20 cellular contexts compared by ENCODE assay signal in the genomic region with DNA sequence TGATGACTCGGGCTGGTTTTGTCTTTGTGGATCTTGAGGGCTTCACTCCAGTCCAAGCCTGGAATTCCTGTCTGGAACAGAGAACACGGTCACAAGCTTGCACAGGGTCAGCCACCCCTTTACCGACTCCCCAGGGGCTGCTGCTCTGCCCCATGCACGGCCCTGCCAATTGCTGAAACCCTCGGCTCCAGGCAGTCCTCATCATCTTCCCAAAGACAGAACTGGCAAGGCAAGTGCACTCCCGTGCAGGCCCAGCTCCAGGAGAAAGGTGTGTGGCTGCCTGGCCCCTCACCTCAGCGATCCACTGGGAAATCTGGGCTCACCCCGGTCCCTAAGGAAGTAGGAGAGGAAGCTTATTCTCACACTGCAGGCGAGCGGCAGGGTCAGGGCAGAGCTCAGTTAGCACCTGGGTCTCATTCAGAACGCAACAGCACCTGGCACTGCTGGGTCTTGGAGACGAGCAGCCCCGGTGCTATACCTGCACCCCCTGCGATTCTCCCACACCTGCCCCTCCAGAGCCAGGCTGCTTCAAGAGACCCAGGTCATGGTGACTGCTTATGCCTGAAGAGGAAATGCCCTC. TPM values are rescaled to one million over a fixed set of nuclear protein-coding genes. Genes with fewer than 3 reads are reported as not detected.
DNase-seq lines count a peak whose midpoint lies in the region; ATAC-seq, FAIRE-seq and TF ChIP-seq lines count a peak whose summit lies in the region.
"Had no signal": no experiment of that assay in that cellular context is flagged by ENCODE, and none has a peak within 500 bp of the region (broad histone marks: within the 10 kb centered on the region; RNA-seq: fewer than 3 reads in every experiment).

No MANE protein-coding gene starts in this region.

- H3K4me1 ChIP-seq in IMR-90 (ENCODE audit: control insufficient read depth, insufficient read depth, low read length) = peaks cover 2% of the 10 kb centered on the region
- no peaks in the 10 kb centered on the region for H3K4me1 ChIP-seq in mesendoderm (ENCODE audit: control insufficient read depth, low read depth, low read length)

- H3K56ac ChIP-seq in IMR-90 (ENCODE audit: extremely low read depth, insufficient read depth, low read length) = no peak overlapping the region
- no peak overlapping the region for H3K56ac ChIP-seq in mesendoderm (ENCODE audit: low read length)

- CTCF ChIA-PET in IMR-90 (lab: Yijun Ruan, JAX) = no interaction called here

- no peak for TF ChIP-seq POLR2A in IMR-90 (IDR thresholded peaks at IDR 0.05; ENCODE audit: low read depth, low read length)
- TF ChIP-seq POLR2A in GM12891 (IDR thresholded peaks at IDR 0.05; ENCODE audit: low read depth, low read length) = no peak

- H4K91ac ChIP-seq in IMR-90 (ENCODE audit: insufficient read depth, low read depth, low read length) = no peak overlapping the region

- no peak for FAIRE-seq in GM12891 (lab: Jason Lieb, UNC)
- FAIRE-seq: RCC 7860 had no signal

- H3K9me1 ChIP-seq in IMR-90 (ENCODE audit: insufficient read depth, low read length) = peaks cover 5% of the 10 kb centered on the region; the same call in 1 of the 2 replicates

- H3K9me3 ChIP-seq in IMR-90 (ENCODE audit: control insufficient read depth, insufficient read depth, low read length) = no peaks in the 10 kb centered on the region

- no peak overlapping the region for H2BK20ac ChIP-seq in IMR-90 (ENCODE audit: low read depth, low read length)

- no TSS peak for BruUV-seq in IMR-90 (replicated peaks; lab: Mats Ljungman, UMichigan)

- WGBS in IMR-90 (ENCODE audit: extremely low coverage in 2 of 2, insufficient read length in 1 of 2), 2 experiments = 100% methylated on average over 1 of the region's 14 CpGs; no CpG with 5 or more reads in 1 of the 2 experiments
- WGBS in mesendoderm (ENCODE audit: extremely low coverage, insufficient coverage, low lambda C conversion rate) = no CpG with 5 or more reads among the region's 14 CpGs

- H4K20me1 ChIP-seq in IMR-90 (ENCODE audit: insufficient read depth, low read length) = peaks cover 6% of the 10 kb centered on the region

- TF ChIP-seq CTCF in IMR-90 (conservative IDR thresholded peaks at IDR 0.05; ENCODE audit: low read depth, low read length) = no peak

- H3K14ac ChIP-seq in IMR-90 (replicated peaks; ENCODE audit: low read depth, low read length) = no peak overlapping the region

- H2BK120ac ChIP-seq in IMR-90 (ENCODE audit: low read depth, low read length) (no peak overlapping the region), mesendoderm (ENCODE audit: low read depth, low read length) (no peak overlapping the region)

- H2AFZ ChIP-seq in IMR-90 (replicated peaks; ENCODE audit: low read length, poor library complexity) = no peak overlapping the region

- no peak overlapping the region for H3K4me3 ChIP-seq in H7 (ENCODE audit: insufficient read depth, low read depth, low read length)
- no peak overlapping the region for H3K4me3 ChIP-seq in IMR-90 (ENCODE audit: insufficient read depth, low read depth, low read length)
- no peak overlapping the region for H3K4me3 ChIP-seq in mesendoderm (ENCODE audit: low read length)

- peaks cover 0 to 8% of the 10 kb centered on the region in 2 experiments; a peak in 1 of 4 replicates for H3K79me1 ChIP-seq in IMR-90 (ENCODE audit: low read depth in 1 of 2, low read length in 2 of 2)
- no peaks in the 10 kb centered on the region for H3K79me1 ChIP-seq in mesendoderm (ENCODE audit: low read length)

- H3K9ac ChIP-seq in IMR-90 (ENCODE audit: low read depth, low read length) = no peak overlapping the region
- H3K9ac ChIP-seq in mesendoderm (ENCODE audit: low read length) = no peak overlapping the region

- H3K18ac ChIP-seq in IMR-90 (ENCODE audit: low read depth, low read length) (no peak overlapping the region), mesendoderm (ENCODE audit: low read length) (no peak overlapping the region)

- no peaks in the 10 kb centered on the region for H3K79me2 ChIP-seq in mesendoderm (ENCODE audit: control insufficient read depth, insufficient read depth, low read length)

- in situ Hi-C loops in IMR-90 (cut with MboI; ENCODE audit: low sequenced_read_pairs) = no loop called here

- TF ChIP-seq RAD21 in IMR-90 (IDR thresholded peaks at IDR 0.05; ENCODE audit: low read length) = no peak

- H3K36me3 ChIP-seq in H7 (replicated peaks; ENCODE audit: control insufficient read depth, insufficient read depth, low read length) (no peaks in the 10 kb centered on the region; the same call in none of the 2 replicates), IMR-90 (ENCODE audit: control insufficient read depth, insufficient read depth, low read length) (peaks cover 10% of the 10 kb centered on the region), mesendoderm (ENCODE audit: control insufficient read depth, insufficient read depth, low read length) (no peaks in the 10 kb centered on the region)

- H3K4me2 ChIP-seq in IMR-90 (ENCODE audit: low read depth, low read length) (no peak overlapping the region), mesendoderm (ENCODE audit: low read length) (no peak overlapping the region)

- DNase-seq in H7 (peak; percentile 27), IMR-90 (no peak), posterior vena cava (ENCODE audit: low spot score) (peak; percentile 74), mesendoderm (no peak), GM12891 (ENCODE audit: insufficient read length, low spot score) (no peak), NCI-H82 treated with DMSO at 0.1 percent for 48 hours (lab: John Stamatoyannopoulos, UW; ENCODE audit: unreplicated experiment) (no peak)
- DNase-seq: ACHN; CD8-positive, alpha-beta memory T cell; DMS53; EL; GOT3; KBM-7; NCI-H1105; NCI-H1694 treated with DMSO at 0.1 percent for 48 hours; NCI-H2107; NCI-H2227 treated with DMSO at 0.1 percent for 48 hours; NCI-H526 treated with DMSO at 0.1 percent for 48 hours had no signal

- POLR2A ChIA-PET in IMR-90 (lab: Charles Lee; ENCODE audit: unreplicated experiment) = no interaction called here

- no peaks in the 10 kb centered on the region for H3K27me3 ChIP-seq in H7 (ENCODE audit: control insufficient read depth, insufficient read depth, low read length)
- no peaks in the 10 kb centered on the region for H3K27me3 ChIP-seq in IMR-90 (ENCODE audit: control insufficient read depth, insufficient read depth, low read length)
- H3K27me3 ChIP-seq in mesendoderm (ENCODE audit: insufficient read depth, low read length, poor library complexity) = no peaks in the 10 kb centered on the region

- no peak overlapping the region for H2AK5ac ChIP-seq in IMR-90 (ENCODE audit: low read depth, low read length)
- no peak overlapping the region for H2AK5ac ChIP-seq in mesendoderm (ENCODE audit: low read length)

- intact Hi-C loops in IMR-90 (cut with micrococcal nuclease) (no loop called here), posterior vena cava (cut with DNase I) (no loop called here)

- H2BK15ac ChIP-seq in IMR-90 (ENCODE audit: low read depth, low read length) = no peak overlapping the region
- no peak overlapping the region for H2BK15ac ChIP-seq in mesendoderm (replicated peaks; ENCODE audit: low read depth)

- ATAC-seq in IMR-90 (ENCODE audit: low read depth) = no peak
- ATAC-seq: Right ventricle myocardium inferior had no signal

- H2BK5ac ChIP-seq in IMR-90 (ENCODE audit: low read depth, low read length, poor library complexity, severe bottlenecking) (no peak overlapping the region), mesendoderm (ENCODE audit: low read length) (no peak overlapping the region)

- H3K23ac ChIP-seq in IMR-90 (ENCODE audit: low read depth, low read length) = no peak overlapping the region
- no peak overlapping the region for H3K23ac ChIP-seq in mesendoderm (ENCODE audit: low read length)

- H2AK9ac ChIP-seq in IMR-90 (replicated peaks; ENCODE audit: low read depth, low read length, poor library complexity) = peak overlapping the region; percentile 13

- dilution Hi-C loops in IMR-90 (cut with HindIII; ENCODE audit: low sequenced_read_pairs, unreplicated experiment) = no loop called here

- H3K4ac ChIP-seq in IMR-90 (ENCODE audit: low read depth, low read length) (no peak overlapping the region), mesendoderm (ENCODE audit: low read depth, low read length) (no peak overlapping the region)

- H4K5ac ChIP-seq in IMR-90 (ENCODE audit: low read depth, low read length) (no peak overlapping the region), mesendoderm (ENCODE audit: low read length) (no peak overlapping the region)

- H3K27ac ChIP-seq in IMR-90 (ENCODE audit: insufficient read depth, low read length) = no peak overlapping the region
- peak overlapping the region; percentile 100 for H3K27ac ChIP-seq in cingulate gyrus (ENCODE audit: low read depth, low read length)
- H3K27ac ChIP-seq in mesendoderm (ENCODE audit: low read depth, low read length) = no peak overlapping the region

- H4K8ac ChIP-seq in IMR-90 (ENCODE audit: low read depth in 2 of 2, low read length in 2 of 2) = no peak overlapping the region
- no peak overlapping the region for H4K8ac ChIP-seq in mesendoderm (ENCODE audit: low read depth, low read length)

TF ChIP-seq in IMR-90, 13 proteins besides CTCF, POLR2A, EP300 and RAD21 (continues in another document):
- TF ChIP-seq SMC3 (IDR thresholded peaks at IDR 0.05; ENCODE audit: low read depth, low read length) = no peak
- TF ChIP-seq CHD1 (IDR thresholded peaks at IDR 0.05; ENCODE audit: low read depth, low read length) = no peak

TF ChIP-seq in GM12891, 5 proteins besides CTCF, POLR2A, EP300 and RAD21:
- TF ChIP-seq POLR2AphosphoS5 (IDR thresholded peaks at IDR 0.05; ENCODE audit: low read depth, low read length) (no peak), PAX5 (IDR thresholded peaks at IDR 0.05; ENCODE audit: insufficient read depth, low read length, severe bottlenecking) (no peak), POU2F2 (IDR thresholded peaks at IDR 0.05; ENCODE audit: low read depth, low read length) (no peak), SPI1 (IDR thresholded peaks at IDR 0.05; ENCODE audit: low read depth, low read length) (no peak), TAF1 (IDR thresholded peaks at IDR 0.05; ENCODE audit: low read depth, low read length) (no peak)

RNA-seq across cellular contexts. Expression of a gene that starts 7.2 kb away (rescaled TPM):
- 1.7 and 4.4 TPM in 2 replicates for total RNA-seq in H7 (2014; rRNA removed; shearing (Covaris generic))
- total RNA-seq in IMR-90 (2012; rRNA removed) (1.9 and 2.7 TPM in 2 replicates), posterior vena cava (1 to 10 TPM in 1 of 2 donors, not detected in 1; 1.4 TPM)
- polyA plus RNA-seq in IMR-90 (2012; rRNA removed) = 5.2 and 6.6 TPM in 2 replicates
- polyA plus RNA-seq in IMR-90 (2012; cell fraction: cytosol; rRNA removed) = 2.5 and 4.6 TPM in 2 replicates
- 3.5 and 4.3 TPM in 2 replicates for polyA plus RNA-seq in IMR-90 (2012; cell fraction: nucleus; rRNA removed; ENCODE audit: low replicate concordance)
- 3.7 TPM for polyA plus RNA-seq in mesendoderm (2013, experiment 1 of 2)
- polyA plus RNA-seq in mesendoderm (2013, experiment 2 of 2) = 3.7 TPM
- polyA plus RNA-seq in GM12891 (2012; ENCODE audit: low read depth, missing spikeins) = not detected

Comparison
In these comparisons a context has a peak if more than half of its experiments do, and no peak if none do; other contexts are left out.
1. DNase-seq: peak in H7 (single experiment) and posterior vena cava (single experiment); none in IMR-90 (single experiment), mesendoderm (single experiment), GM12891 (single experiment) and NCI-H82 treated with DMSO at 0.1 percent for 48 hours (single experiment).